9 cellular contexts compared by ENCODE assay signal in genomic region chr9:94870793-94871558, GRCh38.
DNase-seq lines count a peak whose midpoint lies in the region; ATAC-seq, FAIRE-seq and TF ChIP-seq lines count a peak whose summit lies in the region.
"Had no signal": no experiment of that assay in that cellular context is flagged by ENCODE, and none has a peak within 500 bp of the region (broad histone marks: within the 10 kb centered on the region; RNA-seq: fewer than 3 reads in every experiment).

No MANE protein-coding gene starts in this region.

- TF ChIP-seq CTCF in bronchial epithelial cell (IDR thresholded peaks at IDR 0.05; ENCODE audit: insufficient read depth, low read length, severe bottlenecking), result no peak
- TF ChIP-seq CTCF in omental fat pad (IDR thresholded peaks at IDR 0.05), result no peak
- TF ChIP-seq CTCF in A673 (conservative IDR thresholded peaks at IDR 0.05; ENCODE audit: low read depth, low read length), result no peak

- no TSS peak for BruUV-seq in A673 (replicated peaks; lab: Mats Ljungman, UMichigan)

- H3K4me1 ChIP-seq in A673 (ENCODE audit: insufficient read depth, low read length, poor library complexity, severe bottlenecking), result peaks cover 56% of the 10 kb centered on the region

- no peaks in the 10 kb centered on the region for H3K9me3 ChIP-seq in A673 (ENCODE audit: low read depth, low read length, poor library complexity, severe bottlenecking)

- H3K36me3 ChIP-seq in bronchial epithelial cell (ENCODE audit: control insufficient read depth, insufficient read depth, low read length), result no peaks in the 10 kb centered on the region
- H3K36me3 ChIP-seq in A673 (ENCODE audit: insufficient read depth, low read length, poor library complexity, severe bottlenecking), result no peaks in the 10 kb centered on the region

- no peak for FAIRE-seq in bronchial epithelial cell (lab: Jason Lieb, UNC)

- intact Hi-C loops in A673 (cut with micrococcal nuclease; ENCODE audit: unreplicated experiment), result no loop called here

- in situ Hi-C loops in Caki2 (cut with HindIII; ENCODE audit: low pct_unique_long_range_greater_than_20kb, low sequenced_read_pairs), result no loop called here

- CTCF ChIA-PET in A673 (lab: Charles Lee), result no interaction called here

- ATAC-seq in omental fat pad (ENCODE audit: low FRiP score) (peak; percentile 0), GM21737 (IDR thresholded peaks at IDR 0.05; ENCODE audit: unreplicated experiment) (no peak)

- H3K27me3 ChIP-seq in bronchial epithelial cell (ENCODE audit: control insufficient read depth, insufficient read depth, low read length), result no peaks in the 10 kb centered on the region
- H3K27me3 ChIP-seq in A673 (replicated peaks; ENCODE audit: insufficient read depth, low read depth, low read length, poor library complexity), result no peaks in the 10 kb centered on the region

- POLR2A ChIA-PET in A673 (lab: Charles Lee; ENCODE audit: low non-redundant PET), result no interaction called here

- no peak overlapping the region for H3K27ac ChIP-seq in A673 (ENCODE audit: low read depth, low read length, poor library complexity, severe bottlenecking)

- DNase-seq in Caki2 (ENCODE audit: low read depth) (peak; percentile 69), RPMI7951 (ENCODE audit: low read depth) (peak; percentile 95), bronchial epithelial cell (ENCODE audit: low read depth) (peak; percentile 57), omental fat pad (ENCODE audit: low spot score) (no peak), A673 (ENCODE audit: low spot score) (no peak), DMS79 treated with DMSO at 0.1 percent for 48 hours (lab: John Stamatoyannopoulos, UW) (no peak)
- DNase-seq in effector CD8-positive, alpha-beta T cell (lab: John Stamatoyannopoulos, UW), result no peak
- DNase-seq: SHP77 treated with DMSO at 0.1 percent for 48 hours had no signal

- no peak overlapping the region for H3K4me3 ChIP-seq in bronchial epithelial cell (ENCODE audit: low read depth, low read length)
- no peak overlapping the region for H3K4me3 ChIP-seq in A673 (ENCODE audit: low read depth, low read length, poor library complexity, severe bottlenecking)

Comparison
In these comparisons a context has a peak if more than half of its experiments do, and no peak if none do; other contexts are left out.
1. DNase-seq: peak in Caki2 (single experiment), RPMI7951 (single experiment) and bronchial epithelial cell (single experiment); none in omental fat pad (single experiment), A673 (single experiment), DMS79 treated with DMSO at 0.1 percent for 48 hours (single experiment) and effector CD8-positive, alpha-beta T cell (single experiment).